In genomic region chr17:78951967-78952551, GRCh38 we compare ENCODE assay signal across 16 cellular contexts. TPM values are rescaled to one million over a fixed set of nuclear protein-coding genes. Genes with fewer than 3 reads are reported as not detected.
DNase-seq lines count a peak whose midpoint lies in the region; ATAC-seq and TF ChIP-seq lines count a peak whose summit lies in the region.
"Had no signal": no experiment of that assay in that cellular context is flagged by ENCODE, and none has a peak within 500 bp of the region (broad histone marks: within the 10 kb centered on the region; RNA-seq: fewer than 3 reads in every experiment).

No MANE protein-coding gene starts in this region.

- POLR2A ChIA-PET in AG04450 (lab: Yijun Ruan, JAX) = interaction anchor here (0.6 to 1.0 kb wide), 3 partner anchors 15 to 86 kb away, joined by 3 to 6 read pairs (median 3); no protein-coding TSS in a partner anchor

- H3K4me1 Mint-ChIP-seq in chondrocyte (ENCODE audit: low read depth) = peaks cover 26% of the 10 kb centered on the region
- no peaks in the 10 kb centered on the region for H3K4me1 Mint-ChIP-seq in activated T-cell treated with anti-CD3 and anti-CD28 coated beads, Interleukin-2, amount 50 U/mL, for 4 hours (ENCODE audit: low read depth)
- H3K4me1 Mint-ChIP-seq: memory B cell had no signal

- H3K4me1 ChIP-seq in ovary (ENCODE audit: insufficient read depth) = peaks cover 25% of the 10 kb centered on the region
- H3K4me1 ChIP-seq: HAP-1 had no signal

- no peaks in the 10 kb centered on the region for H3K27me3 Mint-ChIP-seq in chondrocyte (ENCODE audit: low read depth)
- peaks cover 9% of the 10 kb centered on the region for H3K27me3 Mint-ChIP-seq in activated T-cell treated with anti-CD3 and anti-CD28 coated beads, Interleukin-2, amount 50 U/mL, for 4 hours (ENCODE audit: low read depth)

- 16 to 32% (median 17%) methylated on average over 12 of the region's 12 CpGs for WGBS in ovary, 3 donors

- no peak for ATAC-seq in activated T-cell treated with anti-CD3 and anti-CD28 coated beads, Interleukin-2, amount 50 U/mL, for 4 hours

- H3K27ac Mint-ChIP-seq in chondrocyte (ENCODE audit: unreplicated experiment) = peak overlapping the region; percentile 83
- H3K27ac Mint-ChIP-seq: activated CD4-positive, alpha-beta memory T cell treated with anti-CD3 and anti-CD28 coated beads, Interleukin-2, amount 10 ng/mL, durations not matched to agents 7 days and 5 days; activated T-helper 1 cell treated with anti-CD3 and anti-CD28 coated beads, Interleukin-12 subunit alpha, Interleukin-12 subunit beta, Interleukin-2, Interleukin-4 antibody, amounts not matched to agents 30 ng/mL and 10 ng/mL and 1 ng/mL, durations not matched to agents 14 hours and 24 hours and 36 hours; memory B cell had no signal

- H3K27me3 ChIP-seq in AG04450 (ENCODE audit: control insufficient read depth, insufficient read depth, low read length) (no peaks in the 10 kb centered on the region), ovary (no peaks in the 10 kb centered on the region)

- H3K4me3 Mint-ChIP-seq in chondrocyte (ENCODE audit: unreplicated experiment) = peak overlapping the region; percentile 49
- H3K4me3 Mint-ChIP-seq in activated T-cell treated with anti-CD3 and anti-CD28 coated beads, Interleukin-2, amount 50 U/mL, for 4 hours = no peak overlapping the region
- H3K4me3 Mint-ChIP-seq: activated CD4-positive, alpha-beta memory T cell treated with anti-CD3 and anti-CD28 coated beads, Interleukin-2, amount 10 ng/mL, durations not matched to agents 7 days and 5 days; activated T-helper 1 cell treated with anti-CD3 and anti-CD28 coated beads, Interleukin-12 subunit alpha, Interleukin-12 subunit beta, Interleukin-2, Interleukin-4 antibody, amounts not matched to agents 30 ng/mL and 10 ng/mL and 1 ng/mL, durations not matched to agents 14 hours and 24 hours and 36 hours; memory B cell had no signal

- H3K9me3 Mint-ChIP-seq in chondrocyte (ENCODE audit: low read depth) = peaks cover 10% of the 10 kb centered on the region
- H3K9me3 Mint-ChIP-seq in activated T-cell treated with anti-CD3 and anti-CD28 coated beads, Interleukin-2, amount 50 U/mL, for 4 hours = peaks cover 17% of the 10 kb centered on the region

- TF ChIP-seq POLR2A in ovary (IDR thresholded peaks at IDR 0.05) = no peak

- TF ChIP-seq EP300 in ovary (IDR thresholded peaks at IDR 0.05) = no peak

- no peak for TF ChIP-seq CTCF in AG04450 (IDR thresholded peaks at IDR 0.05; ENCODE audit: low read depth, low read length)
- TF ChIP-seq CTCF in chondrocyte (IDR thresholded peaks at IDR 0.05) = no peak
- no peak for TF ChIP-seq CTCF in ovary (IDR thresholded peaks at IDR 0.05)

- DNase-seq in AG04450 (ENCODE audit: low read depth, low spot score) = no peak
- DNase-seq in chondrocyte (ENCODE audit: low spot score) = no peak
- DNase-seq in iris pigment epithelial cell (ENCODE audit: low read depth) = peak; percentile 42
- peak in 3 of 5 donors; percentile 67 to 74 (median 73) for DNase-seq in ovary
- DNase-seq in HPDE6-E6E7 (ENCODE audit: extremely low spot score) = no peak
- DNase-seq in activated T-cell treated with anti-CD3 and anti-CD28 coated beads, Interleukin-2, amount 50 U/mL, for 4 hours = no peak
- no peak for DNase-seq in SW480 (ENCODE audit: low spot score)
- DNase-seq in NAMALWA (ENCODE audit: low spot score) = no peak
- DNase-seq: activated CD4-positive, alpha-beta memory T cell treated with anti-CD3 and anti-CD28 coated beads, Interleukin-2, amount 10 ng/mL, durations not matched to agents 7 days and 5 days; COR-L47; KG1; NCI-H2171 had no signal

- H3K4me3 ChIP-seq in AG04450 (ENCODE audit: low read depth, low read length) (no peak overlapping the region), ovary (no peak overlapping the region)
- H3K4me3 ChIP-seq: coronary artery, HAP-1 had no signal

- H3K36me3 ChIP-seq in ovary = no peaks in the 10 kb centered on the region
- H3K36me3 ChIP-seq: HAP-1 had no signal

- intact Hi-C loops in ovary (cut with DNase I) = no loop called here

- CTCF ChIA-PET in AG04450 (lab: Charles Lee) = interaction anchor here (1.4 to 2.7 kb wide), 3 partner anchors 13 to 86 kb away, joined by 3 to 14 read pairs (median 8); no protein-coding TSS in a partner anchor

- H3K27ac ChIP-seq in AG04450 (ENCODE audit: low read depth, low read length) (peak overlapping the region; percentile 31), ovary (peak overlapping the region; percentile 61 to 84)
- H3K27ac ChIP-seq: coronary artery had no signal

- H3K9me3 ChIP-seq in AG04450 (ENCODE audit: control insufficient read depth, insufficient read depth, low read length) (peaks cover 22% of the 10 kb centered on the region), ovary (no peaks in the 10 kb centered on the region)
- H3K9me3 ChIP-seq: HAP-1 had no signal

- peaks cover 3% of the 10 kb centered on the region for H3K36me3 Mint-ChIP-seq in chondrocyte (ENCODE audit: low read depth)
- no peaks in the 10 kb centered on the region for H3K36me3 Mint-ChIP-seq in activated T-cell treated with anti-CD3 and anti-CD28 coated beads, Interleukin-2, amount 50 U/mL, for 4 hours (ENCODE audit: insufficient read depth)

RNA-seq across cellular contexts. Expression of gene TIMP2, which starts 26.9 kb away (rescaled TPM):
- polyA plus RNA-seq in AG04450 (2011; rRNA removed) (356 and 387 TPM in 2 replicates), ovary (1,000 to 10,000 TPM in 1 of 2 donors, 100 to 1,000 TPM in 1; 542 to 1,422 TPM)
- 165 and 172 TPM in 2 replicates for polyA minus RNA-seq in AG04450 (2011; rRNA and poly(A)+ RNA removed)
- total RNA-seq in chondrocyte (429 to 540 TPM (median 535 TPM) in 3 replicates), ovary (100 to 1,000 TPM; 221 to 854 (median 693) TPM)
- total RNA-seq in activated T-cell treated with anti-CD3 and anti-CD28 coated beads, Interleukin-2, amount 50 U/mL, for 4 hours = 1 to 10 TPM in 1 of 3 donors, under 1 TPM in 2; 0.63 to 1.0 (median 0.81) TPM

RNA-seq across cellular contexts. Expression of gene LGALS3BP, which starts 27.7 kb away (rescaled TPM):
- polyA plus RNA-seq in AG04450 (2011; rRNA removed) = 126 and 171 TPM in 2 replicates
- 53.5 and 76.3 TPM in 2 replicates for polyA minus RNA-seq in AG04450 (2011; rRNA and poly(A)+ RNA removed)
- 120 to 177 TPM (median 127 TPM) in 3 replicates for total RNA-seq in chondrocyte
- total RNA-seq in ovary = 100 to 1,000 TPM; 191 to 584 (median 250) TPM
- 100 to 1,000 TPM; 214 to 251 TPM for polyA plus RNA-seq in ovary
- 10 to 100 TPM; 14.5 to 32.1 (median 29.9) TPM for total RNA-seq in activated T-cell treated with anti-CD3 and anti-CD28 coated beads, Interleukin-2, amount 50 U/mL, for 4 hours

RNA-seq across cellular contexts. Expression of gene CEP295NL, which starts 49.1 kb away (rescaled TPM):
- 0.11 and 0.19 TPM in 2 replicates for polyA plus RNA-seq in AG04450 (2011; rRNA removed)
- 1.5 and 1.8 TPM in 2 replicates for polyA minus RNA-seq in AG04450 (2011; rRNA and poly(A)+ RNA removed)
- 0.67 to 2.3 TPM (median 1.3 TPM) in 3 replicates for total RNA-seq in chondrocyte
- total RNA-seq in ovary = 1 to 10 TPM; 1.7 to 8.0 (median 4.5) TPM
- polyA plus RNA-seq in ovary = 1 to 10 TPM in 1 of 2 donors, under 1 TPM in 1; 0.25 to 1.0 TPM
- not detected for total RNA-seq in activated T-cell treated with anti-CD3 and anti-CD28 coated beads, Interleukin-2, amount 50 U/mL, for 4 hours
- total RNA-seq: activated CD4-positive, alpha-beta memory T cell treated with anti-CD3 and anti-CD28 coated beads, Interleukin-2, amount 10 ng/mL, durations not matched to agents 7 days and 5 days; activated T-helper 1 cell treated with anti-CD3 and anti-CD28 coated beads, Interleukin-12 subunit alpha, Interleukin-12 subunit beta, Interleukin-2, Interleukin-4 antibody, amounts not matched to agents 30 ng/mL and 10 ng/mL and 1 ng/mL, durations not matched to agents 14 hours and 24 hours and 36 hours had no signal

RNA-seq across cellular contexts. Expression of gene CANT1, which starts 57.5 kb away (rescaled TPM):
- polyA plus RNA-seq in AG04450 (2011; rRNA removed) (61.6 and 65.5 TPM in 2 replicates), ovary (10 to 100 TPM; 18.6 to 33.8 TPM)
- polyA minus RNA-seq in AG04450 (2011; rRNA and poly(A)+ RNA removed) = 50.0 and 51.1 TPM in 2 replicates
- total RNA-seq in chondrocyte (37.3 to 50.5 TPM (median 47.9 TPM) in 3 replicates), ovary (10 to 100 TPM; 20.4 to 48.8 (median 34.3) TPM)
- 10 to 100 TPM; 46.7 to 68.6 (median 55.5) TPM for total RNA-seq in activated T-cell treated with anti-CD3 and anti-CD28 coated beads, Interleukin-2, amount 50 U/mL, for 4 hours

Comparison
In these comparisons a context has a peak if more than half of its experiments do, and no peak if none do; other contexts are left out.
1. DNase-seq: peak in iris pigment epithelial cell (single experiment) and ovary (3 of 5); none in AG04450 (single experiment), chondrocyte (single experiment), HPDE6-E6E7 (single experiment), activated T-cell treated with anti-CD3 and anti-CD28 coated beads, Interleukin-2, amount 50 U/mL, for 4 hours (single experiment), SW480 (single experiment) and NAMALWA (single experiment).
2. RNA of gene TIMP2, which starts 26.9 kb away (total RNA-seq): 221 to 854 TPM in ovary and 429 to 540 TPM in chondrocyte; 0.63 to 1.0 TPM in activated T-cell treated with anti-CD3 and anti-CD28 coated beads, Interleukin-2, amount 50 U/mL, for 4 hours; every median in the first group is over 100 times any median in the second.